ENCODE assay signal across 12 cellular contexts in genomic region chr15:52095597-52096262, GRCh38. TPM values are rescaled to one million over a fixed set of nuclear protein-coding genes. Genes with fewer than 3 reads are reported as not detected.
DNase-seq lines count a peak whose midpoint lies in the region; ATAC-seq, FAIRE-seq and TF ChIP-seq lines count a peak whose summit lies in the region.
"Had no signal": no experiment of that assay in that cellular context is flagged by ENCODE, and none has a peak within 500 bp of the region (broad histone marks: within the 10 kb centered on the region; RNA-seq: fewer than 3 reads in every experiment).

No MANE protein-coding gene starts in this region.

- FAIRE-seq in bronchial epithelial cell (lab: Jason Lieb, UNC), result no peak
- FAIRE-seq: GM12891 had no signal

- DNase-seq in AG08396 (ENCODE audit: low spot score), result peak; percentile 31
- peak; percentile 96 for DNase-seq in NCI-H460 (ENCODE audit: extremely low read depth, low read depth)
- DNase-seq in bronchial epithelial cell (ENCODE audit: low read depth), result peak; percentile 100
- peak; percentile 52 for DNase-seq in myocyte (ENCODE audit: low read depth)
- no peak for DNase-seq in midbrain (lab: John Stamatoyannopoulos, UW)
- DNase-seq in GOT3 (lab: John Stamatoyannopoulos, UW), result no peak
- DNase-seq: activated effector memory CD4-positive, alpha-beta T cell treated with anti-CD3 and anti-CD28 coated beads, Interleukin-2, amount 50 U/mL, for 16 hours; BE2C had no signal

- H3K36me3 ChIP-seq in bronchial epithelial cell (ENCODE audit: control insufficient read depth, insufficient read depth, low read length), result no peaks in the 10 kb centered on the region
- H3K36me3 ChIP-seq: BE2C had no signal

- no peaks in the 10 kb centered on the region for H3K27me3 ChIP-seq in bronchial epithelial cell (ENCODE audit: control insufficient read depth, insufficient read depth, low read length)
- H3K27me3 ChIP-seq: BE2C had no signal

- no peak for TF ChIP-seq CTCF in bronchial epithelial cell (IDR thresholded peaks at IDR 0.05; ENCODE audit: insufficient read depth, low read length, severe bottlenecking)

- no peak overlapping the region for H3K4me3 ChIP-seq in bronchial epithelial cell (ENCODE audit: low read depth, low read length)

- no peak for ATAC-seq in GM21360 (IDR thresholded peaks at IDR 0.05; ENCODE audit: unreplicated experiment)
- ATAC-seq in HG03521 (IDR thresholded peaks at IDR 0.05; ENCODE audit: unreplicated experiment), result no peak

RNA-seq across cellular contexts. Expression of gene BCL2L10, which starts 16.8 kb away (rescaled TPM):
- total RNA-seq in NCI-H460 (2014; rRNA removed; shearing (Covaris generic)), result not detected in 2 replicates
- not detected in 2 replicates for polyA plus RNA-seq in NCI-H460 (2014; cell fraction: nucleus; rRNA removed)
- 0.53 and 0.64 TPM in 2 replicates for total RNA-seq in bronchial epithelial cell
- not detected in 2 replicates for total RNA-seq in myocyte
- not detected for polyA plus RNA-seq in myocyte (2012)
- total RNA-seq: skeletal muscle tissue had no signal

Comparison
In these comparisons a context has a peak if more than half of its experiments do, and no peak if none do; other contexts are left out.
1. DNase-seq: peak in AG08396 (single experiment), NCI-H460 (single experiment), bronchial epithelial cell (single experiment) and myocyte (single experiment); none in midbrain (single experiment) and GOT3 (single experiment).